Comparison of ENCODE assay signal across 8 cellular contexts in genomic region chr17:82193050-82193449, GRCh38. TPM values are rescaled to one million over a fixed set of nuclear protein-coding genes. Genes with fewer than 3 reads are reported as not detected.
DNase-seq lines count a peak whose midpoint lies in the region; ATAC-seq, FAIRE-seq and TF ChIP-seq lines count a peak whose summit lies in the region.
"Not testable (repeated sequence)": the region's sequence is repeated elsewhere in the genome, so short reads cannot be mapped to it uniquely, and the experiment has no call there.

No MANE protein-coding gene starts in this region.

- H3K9me3 Mint-ChIP-seq in activated CD8-positive, alpha-beta T cell treated with anti-CD3 and anti-CD28 coated beads, Interleukin-2, amount 10 ng/mL, durations not matched to agents 7 days and 5 days (ENCODE audit: insufficient read depth); dendritic cell treated with granulocyte-macrophage colony-stimulating factor and Interleukin-4, amounts not matched to agents 40 ng/mL and 50 ng/mL, for 4 days; type B pancreatic cell: not testable (repeated sequence)

- not testable (repeated sequence) for ATAC-seq in activated CD8-positive, alpha-beta T cell treated with anti-CD3 and anti-CD28 coated beads, Interleukin-2, amount 10 ng/mL, durations not matched to agents 7 days and 5 days; lower lobe of right lung

- not testable (repeated sequence) for H4K20me1 ChIP-seq in BLaER1 treated with 17β-estradiol and CSF1 and Interleukin-3, amounts not matched to agents 10 nM and 100 nM

- intact Hi-C loops in dendritic cell treated with granulocyte-macrophage colony-stimulating factor and Interleukin-4, amounts not matched to agents 40 ng/mL and 50 ng/mL, for 4 days (cut with micrococcal nuclease); lower lobe of right lung (cut with DNase I): not testable (repeated sequence)

- POLR2A ChIA-PET in activated CD8-positive, alpha-beta T cell treated with anti-CD3 and anti-CD28 coated beads, Interleukin-2, amount 10 ng/mL, durations not matched to agents 7 days and 5 days (lab: Charles Lee): interaction anchor here (0.6 kb wide), 1 partner anchor 12 kb away, joined by 3 read pairs; no protein-coding TSS in a partner anchor

- not testable (repeated sequence) for H3K4me3 Mint-ChIP-seq in activated CD8-positive, alpha-beta T cell treated with anti-CD3 and anti-CD28 coated beads, Interleukin-2, amount 10 ng/mL, durations not matched to agents 7 days and 5 days; type B pancreatic cell
- H3K4me3 Mint-ChIP-seq in dendritic cell treated with granulocyte-macrophage colony-stimulating factor and Interleukin-4, amounts not matched to agents 40 ng/mL and 50 ng/mL, for 4 days: peak overlapping the region; percentile 77

- not testable (repeated sequence) for TF ChIP-seq CTCF in HL-60 (IDR thresholded peaks at IDR 0.05; ENCODE audit: insufficient read depth, low read length); lower lobe of right lung (IDR thresholded peaks at IDR 0.05); type B pancreatic cell (conservative IDR thresholded peaks at IDR 0.05)

- not testable (repeated sequence) for H3K27me3 Mint-ChIP-seq in activated CD8-positive, alpha-beta T cell treated with anti-CD3 and anti-CD28 coated beads, Interleukin-2, amount 10 ng/mL, durations not matched to agents 7 days and 5 days (ENCODE audit: low read depth); dendritic cell treated with granulocyte-macrophage colony-stimulating factor and Interleukin-4, amounts not matched to agents 40 ng/mL and 50 ng/mL, for 4 days; type B pancreatic cell

- DNase-seq in HL-60 (ENCODE audit: low read depth in 1 of 2, low spot score in 1 of 2); activated CD8-positive, alpha-beta T cell treated with anti-CD3 and anti-CD28 coated beads, Interleukin-2, amount 10 ng/mL, durations not matched to agents 7 days and 5 days; lower lobe of right lung; type B pancreatic cell (ENCODE audit: extremely low spot score, unreplicated experiment): not testable (repeated sequence)
- DNase-seq in small intestine: peak; percentile 82

- peak overlapping the region; percentile 44 to 84 (median 69); a peak in 20 of 22 replicates for H3K4me2 ChIP-seq in BLaER1 treated with 17β-estradiol and CSF1 and Interleukin-3, amounts not matched to agents 10 nM and 100 nM

- not testable (repeated sequence) for FAIRE-seq in small intestine (lab: Jason Lieb, UNC)

- 41 to 72% (median 56%) methylated on average over 6 of the region's 6 CpGs for WGBS in small intestine, 3 donors

- H3K36me3 Mint-ChIP-seq in activated CD8-positive, alpha-beta T cell treated with anti-CD3 and anti-CD28 coated beads, Interleukin-2, amount 10 ng/mL, durations not matched to agents 7 days and 5 days (ENCODE audit: low read depth): peaks cover 53% of the 10 kb centered on the region
- peaks cover 44% of the 10 kb centered on the region for H3K36me3 Mint-ChIP-seq in dendritic cell treated with granulocyte-macrophage colony-stimulating factor and Interleukin-4, amounts not matched to agents 40 ng/mL and 50 ng/mL, for 4 days (ENCODE audit: low read depth)
- peaks cover 13% of the 10 kb centered on the region for H3K36me3 Mint-ChIP-seq in type B pancreatic cell

- H3K9ac ChIP-seq in BLaER1 treated with 17β-estradiol and CSF1 and Interleukin-3, amounts not matched to agents 10 nM and 100 nM: not testable (repeated sequence)

- H3K27ac Mint-ChIP-seq in activated CD8-positive, alpha-beta T cell treated with anti-CD3 and anti-CD28 coated beads, Interleukin-2, amount 10 ng/mL, durations not matched to agents 7 days and 5 days: peak overlapping the region; percentile 44
- H3K27ac Mint-ChIP-seq in dendritic cell treated with granulocyte-macrophage colony-stimulating factor and Interleukin-4, amounts not matched to agents 40 ng/mL and 50 ng/mL, for 4 days: peak overlapping the region; percentile 97
- peak overlapping the region; percentile 18 for H3K27ac Mint-ChIP-seq in type B pancreatic cell

- peaks cover 21 to 77% (median 48%) of the 10 kb centered on the region in 11 experiments for H3K36me3 ChIP-seq in BLaER1 treated with 17β-estradiol and CSF1 and Interleukin-3, amounts not matched to agents 10 nM and 100 nM
- peaks cover 44% of the 10 kb centered on the region for H3K36me3 ChIP-seq in lower lobe of right lung
- peaks cover 11 to 41% of the 10 kb centered on the region in 2 donors for H3K36me3 ChIP-seq in muscle layer of duodenum (ENCODE audit: control insufficient read depth in 1 of 2, insufficient read depth in 2 of 2, low read length in 2 of 2)
- H3K36me3 ChIP-seq in small intestine (ENCODE audit: control insufficient read depth in 2 of 2, insufficient read depth in 2 of 2, low read length in 2 of 2): not testable (repeated sequence)

- H3K27ac ChIP-seq in BLaER1 treated with 17β-estradiol and CSF1 and Interleukin-3, amounts not matched to agents 10 nM and 100 nM: peak overlapping the region in 5 of 11 experiments; percentile 52 to 74 (median 68); a peak in 6 of 22 replicates
- H3K27ac ChIP-seq in HL-60 (replicated peaks): peak overlapping the region; percentile 85
- peak overlapping the region; percentile 63 for H3K27ac ChIP-seq in lower lobe of right lung
- H3K27ac ChIP-seq in muscle layer of duodenum (ENCODE audit: low read length): peak overlapping the region; percentile 56
- peak overlapping the region; percentile 86 to 88 for H3K27ac ChIP-seq in small intestine (ENCODE audit: low read depth in 1 of 2, low read length in 1 of 2)

- CTCF ChIA-PET in activated CD8-positive, alpha-beta T cell treated with anti-CD3 and anti-CD28 coated beads, Interleukin-2, amount 10 ng/mL, durations not matched to agents 7 days and 5 days (lab: Charles Lee): not testable (repeated sequence)

- not testable (repeated sequence) for H3K9me3 ChIP-seq in BLaER1 treated with 17β-estradiol and CSF1 and Interleukin-3, amounts not matched to agents 10 nM and 100 nM (replicated peaks in 1 of 11); lower lobe of right lung; muscle layer of duodenum (ENCODE audit: control insufficient read depth in 1 of 2, low read length in 2 of 2); small intestine (ENCODE audit: control insufficient read depth, low read depth)

- peaks cover 25% of the 10 kb centered on the region for H3K4me1 Mint-ChIP-seq in activated CD8-positive, alpha-beta T cell treated with anti-CD3 and anti-CD28 coated beads, Interleukin-2, amount 10 ng/mL, durations not matched to agents 7 days and 5 days (ENCODE audit: low read depth)
- peaks cover 25% of the 10 kb centered on the region for H3K4me1 Mint-ChIP-seq in dendritic cell treated with granulocyte-macrophage colony-stimulating factor and Interleukin-4, amounts not matched to agents 40 ng/mL and 50 ng/mL, for 4 days (ENCODE audit: low read depth)
- not testable (repeated sequence) for H3K4me1 Mint-ChIP-seq in type B pancreatic cell (ENCODE audit: unreplicated experiment)

- not testable (repeated sequence) for H3K4me3 ChIP-seq in BLaER1 treated with 17β-estradiol and CSF1 and Interleukin-3, amounts not matched to agents 10 nM and 100 nM; HL-60 (replicated peaks; ENCODE audit: insufficient read depth, low read length); lower lobe of right lung; muscle layer of duodenum (ENCODE audit: low read depth in 1 of 2, low read length in 2 of 2); small intestine (ENCODE audit: low read depth in 1 of 2, low read length in 2 of 2)

- not testable (repeated sequence) for H3K27me3 ChIP-seq in BLaER1 treated with 17β-estradiol and CSF1 and Interleukin-3, amounts not matched to agents 10 nM and 100 nM; HL-60 (ENCODE audit: insufficient read depth, poor library complexity, severe bottlenecking); lower lobe of right lung (ENCODE audit: low read depth); muscle layer of duodenum (ENCODE audit: low read depth, low read length); small intestine (ENCODE audit: control insufficient read depth in 2 of 2, insufficient read depth in 2 of 2, low read length in 2 of 2)

- H3K4me1 ChIP-seq in BLaER1 treated with 17β-estradiol and CSF1 and Interleukin-3, amounts not matched to agents 10 nM and 100 nM: peaks cover 9 to 24% (median 18%) of the 10 kb centered on the region in 10 experiments
- H3K4me1 ChIP-seq in lower lobe of right lung; small intestine (ENCODE audit: control insufficient read depth in 2 of 2, insufficient read depth in 1 of 2, low read depth in 1 of 2, low read length in 1 of 2): not testable (repeated sequence)
- H3K4me1 ChIP-seq in muscle layer of duodenum (ENCODE audit: control insufficient read depth in 1 of 2, insufficient read depth in 2 of 2, low read length in 2 of 2): peaks cover 0 to 12% of the 10 kb centered on the region in 2 donors

RNA-seq across cellular contexts. Expression of gene CCDC57, which starts 19.6 kb away (rescaled TPM):
- 10 to 100 TPM; 78.3 to 84.7 TPM for total RNA-seq in activated CD8-positive, alpha-beta T cell treated with anti-CD3 and anti-CD28 coated beads, Interleukin-2, amount 10 ng/mL, durations not matched to agents 7 days and 5 days
- total RNA-seq in lower lobe of right lung (63.4 TPM), type B pancreatic cell (ENCODE audit: low replicate concordance) (33.5 and 58.7 TPM in 2 replicates)
- polyA plus RNA-seq in small intestine: 10 to 100 TPM; 36.7 to 97.3 (median 47.7) TPM

RNA-seq across cellular contexts. Expression of gene SLC16A3, which starts 35.8 kb away (rescaled TPM):
- 100 to 1,000 TPM; 257 to 264 TPM for total RNA-seq in activated CD8-positive, alpha-beta T cell treated with anti-CD3 and anti-CD28 coated beads, Interleukin-2, amount 10 ng/mL, durations not matched to agents 7 days and 5 days
- total RNA-seq in lower lobe of right lung: 81.9 TPM
- polyA plus RNA-seq in small intestine: 10 to 100 TPM in 1 of 3 donors, 1 to 10 TPM in 2; 5.4 to 33.2 (median 7.8) TPM
- total RNA-seq in type B pancreatic cell (ENCODE audit: low replicate concordance): 27.8 and 29.8 TPM in 2 replicates

Comparison
In these comparisons a context has a peak if more than half of its experiments do, and no peak if none do; other contexts are left out.
1. H3K27ac Mint-ChIP-seq: peak in every context shown above with its lines; median percentile 97 in dendritic cell treated with granulocyte-macrophage colony-stimulating factor and Interleukin-4, amounts not matched to agents 40 ng/mL and 50 ng/mL, for 4 days; 44 in activated CD8-positive, alpha-beta T cell treated with anti-CD3 and anti-CD28 coated beads, Interleukin-2, amount 10 ng/mL, durations not matched to agents 7 days and 5 days; 18 in type B pancreatic cell.